Comparison of ENCODE assay signal across 1 cellular context in the genomic region with DNA sequence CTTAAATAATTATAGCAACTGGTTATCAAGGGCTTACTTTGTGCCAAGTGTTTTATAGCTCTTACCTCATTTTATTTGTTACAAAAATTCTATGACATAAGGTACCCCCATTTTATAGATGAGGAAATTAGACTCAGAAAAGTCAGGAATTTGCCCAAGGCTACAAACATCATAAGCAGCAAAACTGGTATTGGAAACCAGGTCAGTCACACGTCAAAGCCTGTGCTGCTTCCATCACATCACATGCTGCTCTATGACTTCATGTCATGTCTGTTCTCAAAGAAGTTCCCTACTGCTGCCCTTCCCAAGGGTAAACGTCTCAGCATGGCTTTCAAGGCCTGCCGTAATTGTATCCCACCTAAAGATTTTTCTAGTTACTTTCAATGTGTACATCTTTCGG.
TF ChIP-seq lines count a peak whose summit lies in the region.

No MANE protein-coding gene starts in this region.

TF ChIP-seq in GM12891, 5 proteins besides CTCF, POLR2A, EP300 and RAD21:
- no peak for TF ChIP-seq POLR2AphosphoS5 (IDR thresholded peaks at IDR 0.05; ENCODE audit: low read depth, low read length)
- TF ChIP-seq PAX5 (IDR thresholded peaks at IDR 0.05; ENCODE audit: insufficient read depth, low read length, severe bottlenecking) = no peak
- TF ChIP-seq SPI1 (IDR thresholded peaks at IDR 0.05; ENCODE audit: low read depth, low read length) = no peak
- TF ChIP-seq TAF1 (IDR thresholded peaks at IDR 0.05; ENCODE audit: low read depth, low read length) = no peak
- no peak for TF ChIP-seq POU2F2 (IDR thresholded peaks at IDR 0.05; ENCODE audit: low read depth, low read length)
